Comparison of ENCODE assay signal across 1 cellular context in the genomic region with DNA sequence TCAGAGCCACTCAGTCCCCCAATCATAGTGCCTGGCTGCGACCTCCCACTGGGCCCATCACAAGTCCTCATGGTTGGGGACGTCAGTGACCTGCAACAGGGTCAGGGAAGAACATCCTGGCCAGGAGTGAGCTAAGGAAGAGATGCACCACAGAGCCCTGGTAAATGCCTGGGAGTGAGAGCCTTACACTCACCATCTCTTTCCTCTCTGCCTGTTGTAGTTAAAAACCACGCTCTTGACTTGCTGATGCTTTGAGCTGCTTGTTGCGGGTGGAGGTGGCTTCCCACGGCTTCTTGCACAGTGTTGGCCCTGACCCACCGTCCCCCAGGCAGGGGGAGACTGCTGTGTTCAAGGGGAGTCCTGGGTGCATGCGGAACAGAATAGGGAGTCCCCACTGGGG.
TF ChIP-seq lines count a peak whose summit lies in the region.

No MANE protein-coding gene starts in this region.

TF ChIP-seq in GM23338, 12 proteins besides CTCF, POLR2A, EP300 and RAD21:
- TF ChIP-seq, protein P1, sequence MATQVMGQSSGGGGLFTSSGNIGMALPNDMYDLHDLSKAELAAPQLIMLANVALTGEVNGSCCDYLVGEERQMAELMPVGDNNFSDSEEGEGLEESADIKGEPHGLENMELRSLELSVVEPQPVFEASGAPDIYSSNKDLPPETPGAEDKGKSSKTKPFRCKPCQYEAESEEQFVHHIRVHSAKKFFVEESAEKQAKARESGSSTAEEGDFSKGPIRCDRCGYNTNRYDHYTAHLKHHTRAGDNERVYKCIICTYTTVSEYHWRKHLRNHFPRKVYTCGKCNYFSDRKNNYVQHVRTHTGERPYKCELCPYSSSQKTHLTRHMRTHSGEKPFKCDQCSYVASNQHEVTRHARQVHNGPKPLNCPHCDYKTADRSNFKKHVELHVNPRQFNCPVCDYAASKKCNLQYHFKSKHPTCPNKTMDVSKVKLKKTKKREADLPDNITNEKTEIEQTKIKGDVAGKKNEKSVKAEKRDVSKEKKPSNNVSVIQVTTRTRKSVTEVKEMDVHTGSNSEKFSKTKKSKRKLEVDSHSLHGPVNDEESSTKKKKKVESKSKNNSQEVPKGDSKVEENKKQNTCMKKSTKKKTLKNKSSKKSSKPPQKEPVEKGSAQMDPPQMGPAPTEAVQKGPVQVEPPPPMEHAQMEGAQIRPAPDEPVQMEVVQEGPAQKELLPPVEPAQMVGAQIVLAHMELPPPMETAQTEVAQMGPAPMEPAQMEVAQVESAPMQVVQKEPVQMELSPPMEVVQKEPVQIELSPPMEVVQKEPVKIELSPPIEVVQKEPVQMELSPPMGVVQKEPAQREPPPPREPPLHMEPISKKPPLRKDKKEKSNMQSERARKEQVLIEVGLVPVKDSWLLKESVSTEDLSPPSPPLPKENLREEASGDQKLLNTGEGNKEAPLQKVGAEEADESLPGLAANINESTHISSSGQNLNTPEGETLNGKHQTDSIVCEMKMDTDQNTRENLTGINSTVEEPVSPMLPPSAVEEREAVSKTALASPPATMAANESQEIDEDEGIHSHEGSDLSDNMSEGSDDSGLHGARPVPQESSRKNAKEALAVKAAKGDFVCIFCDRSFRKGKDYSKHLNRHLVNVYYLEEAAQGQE (IDR thresholded peaks at IDR 0.05; ENCODE audit: unreplicated experiment): no peak
- no peak for TF ChIP-seq ZNF114 (CRISPR knock-in tag; IDR thresholded peaks at IDR 0.05)
- no peak for TF ChIP-seq ZNF331 (CRISPR knock-in tag; IDR thresholded peaks at IDR 0.05; ENCODE audit: low read depth)
- TF ChIP-seq JUNB (IDR thresholded peaks at IDR 0.05; ENCODE audit: unreplicated experiment): no peak
- TF ChIP-seq, protein P2, sequence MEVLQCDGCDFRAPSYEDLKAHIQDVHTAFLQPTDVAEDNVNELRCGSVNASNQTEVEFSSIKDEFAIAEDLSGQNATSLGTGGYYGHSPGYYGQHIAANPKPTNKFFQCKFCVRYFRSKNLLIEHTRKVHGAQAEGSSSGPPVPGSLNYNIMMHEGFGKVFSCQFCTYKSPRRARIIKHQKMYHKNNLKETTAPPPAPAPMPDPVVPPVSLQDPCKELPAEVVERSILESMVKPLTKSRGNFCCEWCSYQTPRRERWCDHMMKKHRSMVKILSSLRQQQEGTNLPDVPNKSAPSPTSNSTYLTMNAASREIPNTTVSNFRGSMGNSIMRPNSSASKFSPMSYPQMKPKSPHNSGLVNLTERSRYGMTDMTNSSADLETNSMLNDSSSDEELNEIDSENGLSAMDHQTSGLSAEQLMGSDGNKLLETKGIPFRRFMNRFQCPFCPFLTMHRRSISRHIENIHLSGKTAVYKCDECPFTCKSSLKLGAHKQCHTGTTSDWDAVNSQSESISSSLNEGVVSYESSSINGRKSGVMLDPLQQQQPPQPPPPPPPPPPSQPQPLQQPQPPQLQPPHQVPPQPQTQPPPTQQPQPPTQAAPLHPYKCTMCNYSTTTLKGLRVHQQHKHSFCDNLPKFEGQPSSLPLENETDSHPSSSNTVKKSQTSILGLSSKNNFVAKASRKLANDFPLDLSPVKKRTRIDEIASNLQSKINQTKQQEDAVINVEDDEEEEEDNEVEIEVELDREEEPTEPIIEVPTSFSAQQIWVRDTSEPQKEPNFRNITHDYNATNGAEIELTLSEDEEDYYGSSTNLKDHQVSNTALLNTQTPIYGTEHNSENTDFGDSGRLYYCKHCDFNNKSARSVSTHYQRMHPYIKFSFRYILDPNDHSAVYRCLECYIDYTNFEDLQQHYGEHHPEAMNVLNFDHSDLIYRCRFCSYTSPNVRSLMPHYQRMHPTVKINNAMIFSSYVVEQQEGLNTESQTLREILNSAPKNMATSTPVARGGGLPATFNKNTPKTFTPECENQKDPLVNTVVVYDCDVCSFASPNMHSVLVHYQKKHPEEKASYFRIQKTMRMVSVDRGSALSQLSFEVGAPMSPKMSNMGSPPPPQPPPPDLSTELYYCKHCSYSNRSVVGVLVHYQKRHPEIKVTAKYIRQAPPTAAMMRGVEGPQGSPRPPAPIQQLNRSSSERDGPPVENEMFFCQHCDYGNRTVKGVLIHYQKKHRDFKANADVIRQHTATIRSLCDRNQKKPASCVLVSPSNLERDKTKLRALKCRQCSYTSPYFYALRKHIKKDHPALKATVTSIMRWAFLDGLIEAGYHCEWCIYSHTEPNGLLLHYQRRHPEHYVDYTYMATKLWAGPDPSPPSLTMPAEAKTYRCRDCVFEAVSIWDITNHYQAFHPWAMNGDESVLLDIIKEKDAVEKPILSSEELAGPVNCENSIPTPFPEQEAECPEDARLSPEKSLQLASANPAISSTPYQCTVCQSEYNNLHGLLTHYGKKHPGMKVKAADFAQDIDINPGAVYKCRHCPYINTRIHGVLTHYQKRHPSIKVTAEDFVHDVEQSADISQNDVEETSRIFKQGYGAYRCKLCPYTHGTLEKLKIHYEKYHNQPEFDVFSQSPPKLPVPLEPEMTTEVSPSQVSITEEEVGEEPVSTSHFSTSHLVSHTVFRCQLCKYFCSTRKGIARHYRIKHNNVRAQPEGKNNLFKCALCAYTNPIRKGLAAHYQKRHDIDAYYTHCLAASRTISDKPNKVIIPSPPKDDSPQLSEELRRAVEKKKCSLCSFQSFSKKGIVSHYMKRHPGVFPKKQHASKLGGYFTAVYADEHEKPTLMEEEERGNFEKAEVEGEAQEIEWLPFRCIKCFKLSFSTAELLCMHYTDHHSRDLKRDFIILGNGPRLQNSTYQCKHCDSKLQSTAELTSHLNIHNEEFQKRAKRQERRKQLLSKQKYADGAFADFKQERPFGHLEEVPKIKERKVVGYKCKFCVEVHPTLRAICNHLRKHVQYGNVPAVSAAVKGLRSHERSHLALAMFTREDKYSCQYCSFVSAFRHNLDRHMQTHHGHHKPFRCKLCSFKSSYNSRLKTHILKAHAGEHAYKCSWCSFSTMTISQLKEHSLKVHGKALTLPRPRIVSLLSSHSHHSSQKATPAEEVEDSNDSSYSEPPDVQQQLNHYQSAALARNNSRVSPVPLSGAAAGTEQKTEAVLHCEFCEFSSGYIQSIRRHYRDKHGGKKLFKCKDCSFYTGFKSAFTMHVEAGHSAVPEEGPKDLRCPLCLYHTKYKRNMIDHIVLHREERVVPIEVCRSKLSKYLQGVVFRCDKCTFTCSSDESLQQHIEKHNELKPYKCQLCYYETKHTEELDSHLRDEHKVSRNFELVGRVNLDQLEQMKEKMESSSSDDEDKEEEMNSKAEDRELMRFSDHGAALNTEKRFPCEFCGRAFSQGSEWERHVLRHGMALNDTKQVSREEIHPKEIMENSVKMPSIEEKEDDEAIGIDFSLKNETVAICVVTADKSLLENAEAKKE (CRISPR knock-in tag; IDR thresholded peaks at IDR 0.05): no peak
- TF ChIP-seq, protein P3, sequence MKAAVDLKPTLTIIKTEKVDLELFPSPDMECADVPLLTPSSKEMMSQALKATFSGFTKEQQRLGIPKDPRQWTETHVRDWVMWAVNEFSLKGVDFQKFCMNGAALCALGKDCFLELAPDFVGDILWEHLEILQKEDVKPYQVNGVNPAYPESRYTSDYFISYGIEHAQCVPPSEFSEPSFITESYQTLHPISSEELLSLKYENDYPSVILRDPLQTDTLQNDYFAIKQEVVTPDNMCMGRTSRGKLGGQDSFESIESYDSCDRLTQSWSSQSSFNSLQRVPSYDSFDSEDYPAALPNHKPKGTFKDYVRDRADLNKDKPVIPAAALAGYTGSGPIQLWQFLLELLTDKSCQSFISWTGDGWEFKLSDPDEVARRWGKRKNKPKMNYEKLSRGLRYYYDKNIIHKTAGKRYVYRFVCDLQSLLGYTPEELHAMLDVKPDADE (IDR thresholded peaks at IDR 0.05): no peak
- no peak for TF ChIP-seq POLR2AphosphoS5 (IDR thresholded peaks at IDR 0.05; ENCODE audit: low read depth)
- TF ChIP-seq STAT1 (IDR thresholded peaks at IDR 0.05; ENCODE audit: unreplicated experiment): no peak
- no peak for TF ChIP-seq NANOG (IDR thresholded peaks at IDR 0.05; ENCODE audit: borderline replicate concordance)
- TF ChIP-seq EZH2phosphoT487 (IDR thresholded peaks at IDR 0.05; ENCODE audit: unreplicated experiment): no peak
- TF ChIP-seq EZH2 (IDR thresholded peaks at IDR 0.05; ENCODE audit: low read depth, unreplicated experiment): no peak
- TF ChIP-seq CREB1 (CRISPR knock-in tag; IDR thresholded peaks at IDR 0.05; ENCODE audit: low read depth): no peak
